Comparison of ENCODE assay signal across 25 cellular contexts in the genomic region with DNA sequence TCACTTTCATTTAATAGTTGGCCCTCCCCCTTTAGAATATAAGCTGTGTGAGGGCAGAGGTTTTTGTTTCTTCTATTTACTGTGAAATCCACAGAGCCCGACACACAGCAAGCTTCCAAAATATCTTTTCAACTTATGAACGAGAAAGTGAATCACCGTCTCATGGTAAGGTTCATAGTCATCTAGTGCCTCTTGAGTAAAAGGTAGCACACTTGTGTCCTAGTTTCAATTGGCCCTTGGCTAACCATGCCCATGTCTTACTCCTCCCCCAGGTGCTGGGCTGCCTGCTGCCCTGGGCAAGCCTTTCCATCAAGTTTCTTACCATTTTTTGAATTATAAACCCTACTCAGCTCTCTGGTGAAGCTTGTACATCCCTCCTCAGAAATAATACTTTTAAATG. TPM values are rescaled to one million over a fixed set of nuclear protein-coding genes. Genes with fewer than 3 reads are reported as not detected.
DNase-seq lines count a peak whose midpoint lies in the region; ATAC-seq, FAIRE-seq and TF ChIP-seq lines count a peak whose summit lies in the region.
"Had no signal": no experiment of that assay in that cellular context is flagged by ENCODE, and none has a peak within 500 bp of the region (broad histone marks: within the 10 kb centered on the region; RNA-seq: fewer than 3 reads in every experiment).

No MANE protein-coding gene starts in this region.

- DNase-seq in GM23338 (ENCODE audit: low spot score) (no peak), kidney tubule cell (ENCODE audit: low spot score) (peak; percentile 59), thyroid gland (peak; percentile 5 to 13), C1 segment of cervical spinal cord (lab: John Stamatoyannopoulos, UW) (no peak), HTR-8/SVneo (ENCODE audit: insufficient read length, low spot score) (no peak)
- DNase-seq: 8988T; ACHN; BE2C; Caco-2; Calu3; CD4-positive, alpha-beta T cell; CD8-positive, alpha-beta T cell; DMS79 treated with DMSO at 0.1 percent for 48 hours; GF-D8 had no signal

- H3K4me3 ChIP-seq in GM23338: no peak overlapping the region
- H3K4me3 ChIP-seq in thyroid gland (replicated peaks in 1 of 3): no peak overlapping the region
- H3K4me3 ChIP-seq: BLaER1, GM12878 had no signal

- H3K4me3 Mint-ChIP-seq in GM23338: no peak overlapping the region
- H3K4me3 Mint-ChIP-seq: CD4-positive, alpha-beta T cell; CD8-positive, alpha-beta T cell had no signal

- no peak for ATAC-seq in GM23338
- ATAC-seq in HG03432 (IDR thresholded peaks at IDR 0.05; ENCODE audit: unreplicated experiment): no peak
- ATAC-seq: CD8-positive, alpha-beta T cell; GM12878 had no signal

- intact Hi-C loops in thyroid gland (cut with DNase I): no loop called here

- no peaks in the 10 kb centered on the region for H3K79me2 ChIP-seq in GM23338 (replicated peaks; ENCODE audit: insufficient read depth)

- H3K36me3 Mint-ChIP-seq in GM23338 (ENCODE audit: low read depth): no peaks in the 10 kb centered on the region
- H3K36me3 Mint-ChIP-seq: CD8-positive, alpha-beta T cell had no signal

- no peak for TF ChIP-seq POLR2A in thyroid gland (IDR thresholded peaks at IDR 0.05)

- no peaks in the 10 kb centered on the region for H3K9me2 ChIP-seq in GM23338 (ENCODE audit: insufficient read depth)

- H3K36me3 ChIP-seq in GM23338 (ENCODE audit: insufficient read depth) (no peaks in the 10 kb centered on the region), thyroid gland (no peaks in the 10 kb centered on the region)
- H3K36me3 ChIP-seq: BE2C, BLaER1 had no signal

- no peaks in the 10 kb centered on the region for H3K27me3 Mint-ChIP-seq in GM23338 (ENCODE audit: insufficient read depth, low read depth, poor library complexity)

- WGBS in thyroid gland, 2 donors: 50 to 52% methylated on average over 3 of the region's 3 CpGs

- no peak overlapping the region for H3K27ac ChIP-seq in GM23338 (ENCODE audit: low read depth)
- H3K27ac ChIP-seq in thyroid gland: no peak overlapping the region
- H3K27ac ChIP-seq: BLaER1, C4-2B had no signal

- no peak overlapping the region for H2AFZ ChIP-seq in GM23338

- H3K9me3 ChIP-seq in thyroid gland: no peaks in the 10 kb centered on the region
- H3K9me3 ChIP-seq: BE2C, BLaER1, Caco-2 had no signal

- TF ChIP-seq CTCF in GM23338 (conservative IDR thresholded peaks at IDR 0.05; ENCODE audit: low read depth in 2 of 2): no peak
- TF ChIP-seq CTCF in thyroid gland (IDR thresholded peaks at IDR 0.05): no peak

- no peaks in the 10 kb centered on the region for H4K20me1 ChIP-seq in GM23338 (replicated peaks; ENCODE audit: insufficient read depth)
- H4K20me1 ChIP-seq: BLaER1 had no signal

- peaks cover 8% of the 10 kb centered on the region for H3K4me1 Mint-ChIP-seq in GM23338

- H3K9me3 Mint-ChIP-seq in GM23338: no peaks in the 10 kb centered on the region
- H3K9me3 Mint-ChIP-seq: CD4-positive, alpha-beta T cell; CD8-positive, alpha-beta T cell had no signal

- H3F3A ChIP-seq in GM23338 (replicated peaks; ENCODE audit: low read depth): no peaks in the 10 kb centered on the region

- H3K27me3 ChIP-seq in GM23338 (ENCODE audit: insufficient read depth) (no peaks in the 10 kb centered on the region), thyroid gland (no peaks in the 10 kb centered on the region)
- H3K27me3 ChIP-seq: BE2C, BLaER1 had no signal

- FAIRE-seq in HTR-8/SVneo (lab: Jason Lieb, UNC): no peak
- FAIRE-seq: A204.1, D721Med, G401.6, GM12878, GM12892, GM18507 had no signal

- no peak overlapping the region for H3K4me2 ChIP-seq in GM23338
- H3K4me2 ChIP-seq: BLaER1 had no signal

- H3K4me1 ChIP-seq in GM23338 (ENCODE audit: insufficient read depth): peaks cover 17% of the 10 kb centered on the region
- no peaks in the 10 kb centered on the region for H3K4me1 ChIP-seq in thyroid gland
- H3K4me1 ChIP-seq: BE2C, Caco-2 had no signal

- peak overlapping the region; percentile 27; the same call in 1 of the 2 replicates for H3K27ac Mint-ChIP-seq in GM23338
- H3K27ac Mint-ChIP-seq: CD4-positive, alpha-beta T cell; CD8-positive, alpha-beta T cell had no signal

TF ChIP-seq in GM23338, 12 proteins besides CTCF, POLR2A, EP300 and RAD21 (continues in another document):
- TF ChIP-seq ZNF331 (CRISPR knock-in tag; IDR thresholded peaks at IDR 0.05; ENCODE audit: low read depth): no peak
- no peak for TF ChIP-seq EZH2 (IDR thresholded peaks at IDR 0.05; ENCODE audit: low read depth, unreplicated experiment)
- TF ChIP-seq NANOG (IDR thresholded peaks at IDR 0.05; ENCODE audit: borderline replicate concordance): no peak
- TF ChIP-seq, protein P1, sequence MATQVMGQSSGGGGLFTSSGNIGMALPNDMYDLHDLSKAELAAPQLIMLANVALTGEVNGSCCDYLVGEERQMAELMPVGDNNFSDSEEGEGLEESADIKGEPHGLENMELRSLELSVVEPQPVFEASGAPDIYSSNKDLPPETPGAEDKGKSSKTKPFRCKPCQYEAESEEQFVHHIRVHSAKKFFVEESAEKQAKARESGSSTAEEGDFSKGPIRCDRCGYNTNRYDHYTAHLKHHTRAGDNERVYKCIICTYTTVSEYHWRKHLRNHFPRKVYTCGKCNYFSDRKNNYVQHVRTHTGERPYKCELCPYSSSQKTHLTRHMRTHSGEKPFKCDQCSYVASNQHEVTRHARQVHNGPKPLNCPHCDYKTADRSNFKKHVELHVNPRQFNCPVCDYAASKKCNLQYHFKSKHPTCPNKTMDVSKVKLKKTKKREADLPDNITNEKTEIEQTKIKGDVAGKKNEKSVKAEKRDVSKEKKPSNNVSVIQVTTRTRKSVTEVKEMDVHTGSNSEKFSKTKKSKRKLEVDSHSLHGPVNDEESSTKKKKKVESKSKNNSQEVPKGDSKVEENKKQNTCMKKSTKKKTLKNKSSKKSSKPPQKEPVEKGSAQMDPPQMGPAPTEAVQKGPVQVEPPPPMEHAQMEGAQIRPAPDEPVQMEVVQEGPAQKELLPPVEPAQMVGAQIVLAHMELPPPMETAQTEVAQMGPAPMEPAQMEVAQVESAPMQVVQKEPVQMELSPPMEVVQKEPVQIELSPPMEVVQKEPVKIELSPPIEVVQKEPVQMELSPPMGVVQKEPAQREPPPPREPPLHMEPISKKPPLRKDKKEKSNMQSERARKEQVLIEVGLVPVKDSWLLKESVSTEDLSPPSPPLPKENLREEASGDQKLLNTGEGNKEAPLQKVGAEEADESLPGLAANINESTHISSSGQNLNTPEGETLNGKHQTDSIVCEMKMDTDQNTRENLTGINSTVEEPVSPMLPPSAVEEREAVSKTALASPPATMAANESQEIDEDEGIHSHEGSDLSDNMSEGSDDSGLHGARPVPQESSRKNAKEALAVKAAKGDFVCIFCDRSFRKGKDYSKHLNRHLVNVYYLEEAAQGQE (IDR thresholded peaks at IDR 0.05; ENCODE audit: unreplicated experiment): no peak
- no peak for TF ChIP-seq CREB1 (CRISPR knock-in tag; IDR thresholded peaks at IDR 0.05; ENCODE audit: low read depth)
- TF ChIP-seq ZNF114 (CRISPR knock-in tag; IDR thresholded peaks at IDR 0.05): no peak
- TF ChIP-seq STAT1 (IDR thresholded peaks at IDR 0.05; ENCODE audit: unreplicated experiment): no peak
- TF ChIP-seq POLR2AphosphoS5 (IDR thresholded peaks at IDR 0.05; ENCODE audit: low read depth): no peak

RNA-seq across cellular contexts. Expression of a gene that starts 12.4 kb away (rescaled TPM):
- total RNA-seq in GM23338 (2014; rRNA removed; shearing (Covaris generic)): not detected in 2 replicates
- polyA plus RNA-seq in GM23338 (2016; fragmentation: Nextera tagmentation; extraction: Ambion mirVana): not detected in 2 replicates
- under 1 TPM in 1 of 4 donors, not detected in 3; 0.44 TPM for total RNA-seq in thyroid gland
- total RNA-seq: A673; Caco-2; Calu3; CD4-positive, alpha-beta T cell; CD8-positive, alpha-beta T cell had no signal
- polyA plus RNA-seq: AG04450, GM12878 had no signal

RNA-seq across cellular contexts. Expression of a gene that starts 12.8 kb away (rescaled TPM):
- not detected in 2 replicates for total RNA-seq in GM23338 (2014; rRNA removed; shearing (Covaris generic))
- not detected in 2 replicates for polyA plus RNA-seq in GM23338 (2016; fragmentation: Nextera tagmentation; extraction: Ambion mirVana)
- not detected for total RNA-seq in thyroid gland
- total RNA-seq: A673; Caco-2; Calu3; CD4-positive, alpha-beta T cell; CD8-positive, alpha-beta T cell; GM12878 had no signal
- polyA plus RNA-seq: AG04450, GM12878 had no signal

Comparison
In these comparisons a context has a peak if more than half of its experiments do, and no peak if none do; other contexts are left out.
1. DNase-seq: peak in kidney tubule cell (single experiment) and thyroid gland (2 of 2); none in GM23338 (single experiment), C1 segment of cervical spinal cord (0 of 14) and HTR-8/SVneo (single experiment).